In the genomic region with DNA sequence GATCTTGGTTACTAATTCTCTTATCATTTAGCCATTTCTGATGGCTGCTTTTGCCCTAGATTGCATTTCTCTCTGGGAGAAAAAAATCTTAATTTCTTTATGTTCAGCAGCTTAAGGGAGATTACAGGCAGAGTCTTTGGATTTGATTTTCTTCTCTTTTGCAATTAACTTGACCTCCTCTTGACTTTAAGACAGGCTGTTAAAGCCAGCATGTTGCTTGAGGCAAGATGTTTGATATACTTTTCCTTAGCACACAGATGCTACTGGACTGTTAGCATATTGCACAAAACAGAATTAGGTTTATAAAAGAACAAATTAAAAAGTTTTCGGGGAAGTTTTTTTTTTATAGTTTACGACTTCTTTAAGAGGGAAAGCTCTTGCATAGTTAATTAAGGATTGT, we compare ENCODE assay signal across 15 cellular contexts.
"Had no signal": no experiment of that assay in that cellular context is flagged by ENCODE, and none has a peak within 500 bp of the region (broad histone marks: within the 10 kb centered on the region; RNA-seq: fewer than 3 reads in every experiment).

No MANE protein-coding gene starts in this region.

- H3K9me3 Mint-ChIP-seq: activated B cell treated with CpG ODN at 0.5 μM for 24 hours; activated naive CD4-positive, alpha-beta T cell treated with anti-CD3 and anti-CD28 coated beads, Interleukin-2, amount 10 ng/mL, durations not matched to agents 7 days and 5 days; dendritic cell treated with granulocyte-macrophage colony-stimulating factor and Interleukin-4, amounts not matched to agents 40 ng/mL and 50 ng/mL, for 4 days; T-helper 1 cell treated with Interleukin-12 subunit alpha and Interleukin-12 subunit beta and Interleukin-4 antibody, amounts not matched to agents 30 μg/mL and 1 μg/mL, for 36 hours had no signal

- H3K9me3 ChIP-seq: adrenal gland, heart left ventricle, stomach, thoracic aorta had no signal

- H3K27me3 ChIP-seq: adrenal gland, heart left ventricle, stomach had no signal

- H3K4me1 ChIP-seq: heart left ventricle, parathyroid adenoma had no signal

- H3K4me3 Mint-ChIP-seq: activated B cell treated with CpG ODN at 0.5 μM for 24 hours; activated naive CD4-positive, alpha-beta T cell treated with anti-CD3 and anti-CD28 coated beads, Interleukin-2, amount 10 ng/mL, durations not matched to agents 7 days and 5 days; dendritic cell treated with granulocyte-macrophage colony-stimulating factor and Interleukin-4, amounts not matched to agents 40 ng/mL and 50 ng/mL, for 4 days; T-helper 1 cell treated with Interleukin-12 subunit alpha and Interleukin-12 subunit beta and Interleukin-4 antibody, amounts not matched to agents 30 μg/mL and 1 μg/mL, for 36 hours had no signal

- H3K27ac Mint-ChIP-seq: activated B cell treated with CpG ODN at 0.5 μM for 24 hours; activated naive CD4-positive, alpha-beta T cell treated with anti-CD3 and anti-CD28 coated beads, Interleukin-2, amount 10 ng/mL, durations not matched to agents 7 days and 5 days; dendritic cell treated with granulocyte-macrophage colony-stimulating factor and Interleukin-4, amounts not matched to agents 40 ng/mL and 50 ng/mL, for 4 days; T-helper 1 cell treated with Interleukin-12 subunit alpha and Interleukin-12 subunit beta and Interleukin-4 antibody, amounts not matched to agents 30 μg/mL and 1 μg/mL, for 36 hours had no signal

- H3K27me3 Mint-ChIP-seq: activated B cell treated with CpG ODN at 0.5 μM for 24 hours; activated naive CD4-positive, alpha-beta T cell treated with anti-CD3 and anti-CD28 coated beads, Interleukin-2, amount 10 ng/mL, durations not matched to agents 7 days and 5 days; dendritic cell treated with granulocyte-macrophage colony-stimulating factor and Interleukin-4, amounts not matched to agents 40 ng/mL and 50 ng/mL, for 4 days had no signal

- DNase-seq: activated B cell treated with CpG ODN at 0.5 μM for 24 hours; activated naive CD4-positive, alpha-beta T cell treated with anti-CD3 and anti-CD28 coated beads, Interleukin-2, amount 10 ng/mL, durations not matched to agents 7 days and 5 days; central memory CD4-positive, alpha-beta T cell; erythroblast; heart left ventricle; kidney; left ventricle myocardium superior; stimulated activated CD4-positive, alpha-beta T cell treated with anti-CD3 and anti-CD28 coated beads, Interleukin-15, amount 100 ng/mL, for 24 hours; stimulated activated CD4-positive, alpha-beta T cell treated with anti-CD3 and anti-CD28 coated beads, Interleukin-4, amount 100 ng/mL, for 24 hours; stomach had no signal

- H3K4me3 ChIP-seq: adrenal gland, heart left ventricle, stomach, thoracic aorta had no signal

- H3K27ac ChIP-seq: heart left ventricle, parathyroid adenoma, stomach, thoracic aorta had no signal

- ATAC-seq: heart left ventricle, left ventricle myocardium superior had no signal
